Comparison of ENCODE assay signal across 18 cellular contexts in the genomic region with DNA sequence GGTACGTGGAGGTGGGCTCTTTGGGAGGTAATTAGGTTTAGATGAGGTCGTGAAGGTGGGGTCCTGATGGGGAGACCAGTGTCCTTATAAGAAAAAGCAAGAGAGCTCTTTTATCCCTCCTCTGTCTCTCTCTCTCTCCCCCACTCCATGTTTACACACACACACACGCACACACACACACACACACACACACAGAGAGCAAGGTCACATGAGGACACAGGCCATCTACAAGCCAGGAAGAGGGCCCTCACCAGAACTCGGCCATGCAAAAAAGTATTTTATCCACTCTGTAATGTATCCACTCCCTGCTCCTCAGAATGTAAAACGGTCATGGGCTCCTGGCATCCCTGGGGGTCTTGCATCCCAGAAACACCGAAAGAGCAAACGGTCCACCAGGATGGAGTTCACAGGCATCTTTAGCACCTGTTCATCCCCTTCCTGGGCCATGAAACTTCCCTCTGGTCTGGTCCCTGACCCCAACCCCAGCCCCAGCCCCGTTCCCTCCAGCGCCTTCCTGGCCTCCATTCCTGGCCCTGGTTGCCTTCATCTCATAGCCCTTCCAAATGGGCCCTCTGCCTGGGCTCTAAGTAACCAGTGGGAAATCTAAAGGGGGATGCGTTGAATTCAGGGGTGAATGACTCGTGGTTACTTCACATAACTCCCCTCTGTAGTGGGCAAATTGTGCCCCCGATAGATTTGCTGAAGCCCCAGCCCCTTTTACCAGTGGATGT.
"Had no signal": no experiment of that assay in that cellular context is flagged by ENCODE, and none has a peak within 500 bp of the region (broad histone marks: within the 10 kb centered on the region; RNA-seq: fewer than 3 reads in every experiment).

No MANE protein-coding gene starts in this region.

- H3K4me1 ChIP-seq: left lung, upper lobe of right lung had no signal

- H3K4me3 ChIP-seq: left lung, thoracic aorta, upper lobe of right lung had no signal

- H3K36me3 ChIP-seq: left lung, thoracic aorta, upper lobe of right lung had no signal

- H3K27me3 ChIP-seq: upper lobe of right lung had no signal

- ATAC-seq: activated CD4-positive, alpha-beta T cell treated with anti-CD3 and anti-CD28 coated beads for 36 hours; activated naive CD8-positive, alpha-beta T cell treated with anti-CD3 and anti-CD28 coated beads, Interleukin-2, amount 50 U/mL, for 24 hours; left lung; naive thymus-derived CD4-positive, alpha-beta T cell; upper lobe of right lung had no signal

- H3K9me3 ChIP-seq: left lung, thoracic aorta, upper lobe of right lung had no signal

- H3K27ac ChIP-seq: left lung, thoracic aorta, upper lobe of right lung had no signal

- DNase-seq: activated B cell treated with CpG ODN at 0.5 μM for 24 hours; activated CD4-positive, alpha-beta T cell treated with anti-CD3 and anti-CD28 coated beads for 36 hours; activated CD4-positive, alpha-beta T cell treated with anti-CD3 and anti-CD28 coated beads, Interleukin-2, amount 50 U/mL, for 4 hours; activated effector memory CD4-positive, alpha-beta T cell treated with anti-CD3 and anti-CD28 coated beads, Interleukin-2, amount 50 U/mL, for 16 hours; activated naive CD4-positive, alpha-beta T cell treated with anti-CD3 and anti-CD28 coated beads, Interleukin-2, amount 50 U/mL, for 16 hours; activated naive CD8-positive, alpha-beta T cell treated with anti-CD3 and anti-CD28 coated beads, Interleukin-2, amount 50 U/mL, for 24 hours; activated T-cell treated with anti-CD3 and anti-CD28 coated beads for 4 hours; effector CD8-positive, alpha-beta T cell; foreskin melanocyte; left lung; naive thymus-derived CD4-positive, alpha-beta T cell; occipital lobe; posterior cingulate gyrus; stimulated activated CD4-positive, alpha-beta T cell treated with anti-CD3 and anti-CD28 coated beads, Interleukin-4, amount 100 ng/mL, for 24 hours; stimulated activated naive CD4-positive, alpha-beta T cell treated with Interleukin-2 at 50 U/mL for 16 hours; T1000; upper lobe of right lung had no signal
